ENCODE assay signal across 9 cellular contexts in genomic region chr13:52615817-52616216, GRCh38. TPM values are rescaled to one million over a fixed set of nuclear protein-coding genes. Genes with fewer than 3 reads are reported as not detected.
A peak's percentile ranks its signal among the peaks of the same experiment; 100 is the strongest.
DNase-seq lines count a peak whose midpoint lies in the region; ATAC-seq and TF ChIP-seq lines count a peak whose summit lies in the region.
"Had no signal": no experiment of that assay in that cellular context is flagged by ENCODE, and none has a peak within 500 bp of the region (broad histone marks: within the 10 kb centered on the region; RNA-seq: fewer than 3 reads in every experiment).

No MANE protein-coding gene starts in this region.

- H3K4me3 ChIP-seq in Caco-2 (ENCODE audit: low read depth, low read length), result no peak overlapping the region
- H3K4me3 ChIP-seq in HCT116 (replicated peaks in 1 of 2; ENCODE audit: low read depth in 1 of 2, low read length in 2 of 2), result no peak overlapping the region
- H3K4me3 ChIP-seq in testis, result no peak overlapping the region
- H3K4me3 ChIP-seq in smooth muscle cell, result no peak overlapping the region

- H3K27me3 Mint-ChIP-seq in Caco-2 (ENCODE audit: insufficient read depth, unreplicated experiment) (no peaks in the 10 kb centered on the region), mesothelial cell of epicardium (ENCODE audit: low read depth) (no peaks in the 10 kb centered on the region)

- POLR2A ChIA-PET in Caco-2 (lab: Charles Lee), result interaction anchor here (0.6 to 2.2 kb wide), 3 partner anchors 36 to 558 kb away, joined by 3 to 37 read pairs (median 14); partner anchors contain the start of gene SUGT1
- POLR2A ChIA-PET in HCT116 (lab: Charles Lee), result interaction anchor here (0.6 to 3.2 kb wide), 4 partner anchors 37 to 213 kb away, joined by 3 to 32 read pairs (median 3); partner anchors contain the start of gene SUGT1

- H3K36me3 Mint-ChIP-seq in Caco-2 (ENCODE audit: insufficient read depth, unreplicated experiment), result peaks cover 15% of the 10 kb centered on the region
- H3K36me3 Mint-ChIP-seq in mesothelial cell of epicardium, result peaks cover 8% of the 10 kb centered on the region

- H3K4me1 ChIP-seq in Caco-2 (no peaks in the 10 kb centered on the region), HCT116 (ENCODE audit: control insufficient read depth in 1 of 2, insufficient read depth in 2 of 2, low read length in 2 of 2) (peaks cover 14 to 23% of the 10 kb centered on the region in 2 experiments), testis (peaks cover 3% of the 10 kb centered on the region), smooth muscle cell (ENCODE audit: low read depth) (peaks cover 7% of the 10 kb centered on the region)

- H3K79me2 ChIP-seq in HCT116 (ENCODE audit: insufficient read depth, low read length) (peaks cover 24% of the 10 kb centered on the region), smooth muscle cell (ENCODE audit: low read depth) (peaks cover 18% of the 10 kb centered on the region)

- no peak for TF ChIP-seq POLR2A in HCT116 (IDR thresholded peaks at IDR 0.05; ENCODE audit: borderline replicate concordance, extremely low read depth, insufficient read depth, insufficient read length)
- TF ChIP-seq POLR2A in testis (IDR thresholded peaks at IDR 0.05), result no peak

- RAD21 ChIA-PET in HCT116 (lab: Charles Lee; ENCODE audit: low non-redundant PET in 1 of 2, low total read pairs in 2 of 2, uncharacterized antibody in 2 of 2, unreplicated experiment in 2 of 2), result no interaction called here

- peak overlapping the region; percentile 100 for H3K4me3 Mint-ChIP-seq in Caco-2 (ENCODE audit: unreplicated experiment)
- H3K4me3 Mint-ChIP-seq in mesothelial cell of epicardium, result peak overlapping the region; percentile 97

- H3K27ac Mint-ChIP-seq in Caco-2 (ENCODE audit: unreplicated experiment) (no peak overlapping the region), mesothelial cell of epicardium (no peak overlapping the region)

- CTCF ChIA-PET in Caco-2 (lab: Charles Lee) (no interaction called here), HCT116 (lab: Charles Lee) (interaction anchor here (1.0 to 2.7 kb wide), 2 partner anchors 165 to 193 kb away, joined by 3 to 9 read pairs; partner anchors contain the start of gene VPS36)

- H3K9me2 ChIP-seq in HCT116 (ENCODE audit: insufficient read depth), result no peaks in the 10 kb centered on the region

- BruUV-seq in Caco-2 (replicated peaks; lab: Mats Ljungman, UMichigan), result no TSS peak
- BruUV-seq in HCT116 (replicated peaks; lab: Mats Ljungman, UMichigan), result no TSS peak

- H3K9me3 ChIP-seq in Caco-2 (no peaks in the 10 kb centered on the region), HCT116 (ENCODE audit: control insufficient read depth in 1 of 2, insufficient read depth in 1 of 2, low read depth in 1 of 2, low read length in 2 of 2) (no peaks in the 10 kb centered on the region), testis (no peaks in the 10 kb centered on the region), smooth muscle cell (replicated peaks; ENCODE audit: low read depth) (no peaks in the 10 kb centered on the region)

- H3K36me3 ChIP-seq in Caco-2 (ENCODE audit: control insufficient read depth, insufficient read depth, low read length) (no peaks in the 10 kb centered on the region), HCT116 (ENCODE audit: control insufficient read depth in 1 of 2, insufficient read depth in 2 of 2, low read length in 2 of 2) (no peaks in the 10 kb centered on the region), testis (ENCODE audit: low read depth, missing control alignments) (no peaks in the 10 kb centered on the region), smooth muscle cell (ENCODE audit: low read depth) (no peaks in the 10 kb centered on the region)

- H3K9me3 Mint-ChIP-seq in Caco-2 (ENCODE audit: unreplicated experiment) (no peaks in the 10 kb centered on the region), mesothelial cell of epicardium (peaks cover 16% of the 10 kb centered on the region)

- H3K4me1 Mint-ChIP-seq in Caco-2 (ENCODE audit: low read depth, unreplicated experiment), result no peaks in the 10 kb centered on the region
- peaks cover 10% of the 10 kb centered on the region for H3K4me1 Mint-ChIP-seq in mesothelial cell of epicardium

- peak; percentile 28 for ATAC-seq in HCT116

- no peaks in the 10 kb centered on the region for H3F3A ChIP-seq in smooth muscle cell (ENCODE audit: low read depth)

- TF ChIP-seq CTCF in Caco-2 (IDR thresholded peaks at IDR 0.05; ENCODE audit: insufficient read depth in 1 of 2, low read depth in 1 of 2, low read length in 1 of 2, severe bottlenecking in 1 of 2, unreplicated experiment in 1 of 2) (no peak), HCT116 (IDR thresholded peaks at IDR 0.05 in 2 of 3, conservative IDR thresholded peaks at IDR 0.05 in 1 of 3; ENCODE audit: borderline replicate concordance in 1 of 3, insufficient read depth in 1 of 3, low read depth in 2 of 3, low read length in 2 of 3) (peak in 2 of 3 experiments; percentile 10 to 22; a peak in 1 of 6 replicates), mesothelial cell of epicardium (IDR thresholded peaks at IDR 0.05; ENCODE audit: unreplicated experiment) (no peak), testis (IDR thresholded peaks at IDR 0.05) (no peak), smooth muscle cell (IDR thresholded peaks at IDR 0.05; ENCODE audit: borderline replicate concordance, insufficient read depth, poor library complexity, severe bottlenecking) (no peak)

- 70 to 84% methylated on average over 5 of the region's 5 CpGs for WGBS in testis, 2 donors
- WGBS in smooth muscle cell (ENCODE audit: low lambda C conversion rate), result 89% methylated on average over 5 of the region's 5 CpGs

- DNase-seq in Caco-2 (peak in 1 of 2 experiments; percentile 15), HCT116 (ENCODE audit: low read depth, low spot score) (no peak), SW480 (ENCODE audit: low spot score) (peak; percentile 15), mesothelial cell of epicardium (ENCODE audit: low spot score in 2 of 2, unreplicated experiment in 2 of 2) (no peak), testis (no peak), smooth muscle cell (lab: John Stamatoyannopoulos, UW; ENCODE audit: unreplicated experiment) (no peak), EL (no peak)
- DNase-seq: activated effector memory CD4-positive, alpha-beta T cell treated with Interleukin-2 at 50 U/mL for 16 hours; glutamatergic neuron had no signal

- H2AFZ ChIP-seq in HCT116 (ENCODE audit: low read depth, low read length, poor library complexity, severe bottlenecking) (no peak overlapping the region), smooth muscle cell (ENCODE audit: low read depth) (no peak overlapping the region)

- H3K9ac ChIP-seq in HCT116 (ENCODE audit: low read length) (no peak overlapping the region), smooth muscle cell (ENCODE audit: low read depth) (no peak overlapping the region)

- H3K27ac ChIP-seq in HCT116 (ENCODE audit: low read depth, low read length), result no peak overlapping the region
- H3K27ac ChIP-seq in testis, result no peak overlapping the region
- no peak overlapping the region for H3K27ac ChIP-seq in smooth muscle cell (ENCODE audit: low read depth)

- H4K20me1 ChIP-seq in HCT116 (ENCODE audit: insufficient read depth), result no peaks in the 10 kb centered on the region
- no peaks in the 10 kb centered on the region for H4K20me1 ChIP-seq in smooth muscle cell (ENCODE audit: low read depth)

- intact Hi-C loops in Caco-2 (cut with micrococcal nuclease; ENCODE audit: unreplicated experiment), result loop anchor here (2.0 to 10.0 kb wide), 2 partner anchors 161 to 235 kb away; partner anchors contain the start of genes CKAP2 and VPS36
- intact Hi-C loops in HCT116 (cut with micrococcal nuclease), result no loop called here
- intact Hi-C loops in testis (cut with DNase I; ENCODE audit: low total_unique reads), result no loop called here

- H3K4me2 ChIP-seq in HCT116 (ENCODE audit: low read length) (peak overlapping the region; percentile 27; the same call in 1 of the 2 replicates), smooth muscle cell (no peak overlapping the region)

- TF ChIP-seq RAD21 in HCT116 (IDR thresholded peaks at IDR 0.05; ENCODE audit: low read depth), result no peak

- H3K27me3 ChIP-seq in Caco-2 (replicated peaks; ENCODE audit: control insufficient read depth, insufficient read depth, low read length) (no peaks in the 10 kb centered on the region), HCT116 (ENCODE audit: insufficient read depth, low read length) (no peaks in the 10 kb centered on the region), testis (no peaks in the 10 kb centered on the region), smooth muscle cell (ENCODE audit: low read depth) (no peaks in the 10 kb centered on the region)

TF ChIP-seq in HCT116, 20 proteins besides CTCF, POLR2A, EP300 and RAD21:
- no peak for TF ChIP-seq SIN3A (IDR thresholded peaks at IDR 0.05; ENCODE audit: low read depth)
- TF ChIP-seq EZH2phosphoT487 (IDR thresholded peaks at IDR 0.05; ENCODE audit: borderline replicate concordance), result no peak

RNA-seq across cellular contexts. Expression of gene HNRNPA1L2, which starts 26.4 kb away (rescaled TPM):
- total RNA-seq in Caco-2 (2022), result 8.0 and 9.1 TPM in 2 replicates
- total RNA-seq in HCT116 (2021; ENCODE audit: unreplicated experiment), result 6.2 TPM
- 6.9 and 10.4 TPM in 2 replicates for polyA plus RNA-seq in HCT116 (2012)
- total RNA-seq in mesothelial cell of epicardium, result 16.4 to 18.5 TPM (median 18.1 TPM) in 3 replicates
- 1 to 10 TPM; 4.0 to 6.7 TPM for total RNA-seq in testis
- polyA plus RNA-seq in testis (ENCODE audit: insufficient read depth, low read depth, low replicate concordance), result 5.6 TPM
- 4.7 and 7.8 TPM in 2 replicates for total RNA-seq in smooth muscle cell
- 9.5 and 11.9 TPM in 2 replicates for polyA plus RNA-seq in smooth muscle cell

RNA-seq across cellular contexts. Expression of gene SUGT1, which starts 36.8 kb away (rescaled TPM):
- 73.6 and 84.3 TPM in 2 replicates for total RNA-seq in Caco-2 (2022)
- 75.6 TPM for total RNA-seq in HCT116 (2021; ENCODE audit: unreplicated experiment)
- 31.8 and 41.0 TPM in 2 replicates for polyA plus RNA-seq in HCT116 (2012)
- 38.5 to 42.4 TPM (median 41.6 TPM) in 3 replicates for total RNA-seq in mesothelial cell of epicardium
- 10 to 100 TPM; 49.1 to 54.2 TPM for total RNA-seq in testis
- 63.4 TPM for polyA plus RNA-seq in testis (ENCODE audit: insufficient read depth, low read depth, low replicate concordance)
- total RNA-seq in smooth muscle cell, result 42.9 and 54.3 TPM in 2 replicates
- polyA plus RNA-seq in smooth muscle cell, result 64.4 and 78.8 TPM in 2 replicates

Comparison
In these comparisons a context has a peak if more than half of its experiments do, and no peak if none do; other contexts are left out.
1. CTCF ChIP-seq: peak in HCT116 (2 of 3); none in Caco-2 (0 of 2), mesothelial cell of epicardium (single experiment), testis (0 of 3) and smooth muscle cell (single experiment).